Comparison of ENCODE assay signal across 25 cellular contexts in the genomic region with DNA sequence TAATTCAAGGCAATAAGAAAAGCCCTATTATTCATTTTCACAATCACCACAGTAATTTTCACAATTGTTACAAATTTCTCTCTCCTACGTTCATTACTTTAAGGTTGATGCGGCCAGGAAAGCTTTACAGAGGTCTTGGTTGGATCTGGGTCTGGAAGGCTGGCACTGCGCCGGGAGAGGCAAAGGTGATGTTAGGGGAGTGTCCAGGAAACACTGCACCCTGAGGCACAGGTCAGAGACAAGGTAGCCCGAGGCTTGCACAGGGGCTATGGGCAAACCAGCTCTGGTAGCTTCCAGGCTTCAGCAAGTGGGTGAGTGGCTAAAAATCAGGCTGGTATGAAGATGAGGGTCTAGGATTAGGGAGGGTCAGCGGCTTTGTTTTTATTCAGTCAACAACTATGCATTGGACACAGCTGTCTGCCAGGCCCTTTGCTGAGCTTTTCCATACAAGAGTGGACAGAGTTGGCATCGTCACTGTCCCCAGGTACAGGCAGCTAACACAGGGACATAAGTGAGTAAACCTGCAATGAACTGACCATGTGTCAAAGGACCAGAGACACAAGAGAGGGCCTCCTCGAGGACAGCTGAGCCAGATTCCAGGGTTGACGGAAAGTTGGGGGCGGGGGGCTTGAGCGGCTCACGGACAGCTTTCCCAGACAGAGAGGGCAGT. TPM values are rescaled to one million over a fixed set of nuclear protein-coding genes. Genes with fewer than 3 reads are reported as not detected.
DNase-seq lines count a peak whose midpoint lies in the region; ATAC-seq and TF ChIP-seq lines count a peak whose summit lies in the region.
"Had no signal": no experiment of that assay in that cellular context is flagged by ENCODE, and none has a peak within 500 bp of the region (broad histone marks: within the 10 kb centered on the region; RNA-seq: fewer than 3 reads in every experiment).

No MANE protein-coding gene starts in this region.

- DNase-seq in GM23338 (ENCODE audit: low spot score) (no peak), WTC11 (ENCODE audit: low spot score) (no peak), left colon (peak in 1 of 2 donors; percentile 45), osteoblast (ENCODE audit: insufficient read length, low spot score, missing footprints) (peak; percentile 35), superior temporal gyrus (ENCODE audit: extremely low spot score) (no peak)
- DNase-seq in CD4-positive, alpha-beta memory T cell = no peak
- DNase-seq: C1 segment of cervical spinal cord; Caco-2; CD8-positive, alpha-beta T cell; DMS 273 treated with DMSO at 0.1 percent for 48 hours; DMS79 treated with DMSO at 0.1 percent for 48 hours; KBM-7; MG63; NCI-H1105 treated with DMSO at 0.1 percent for 48 hours; NCI-H146; NCI-H1930; NCI-H2107; NCI-H524; NCI-H748 treated with DMSO at 0.1 percent for 48 hours; NK-92 treated with Interleukin-12 subunit alpha and Interleukin-12 subunit beta, amount 100 ng/mL, for 24 hours; Right ventricle myocardium superior; RPMI8226 had no signal

- POLR2A ChIA-PET in WTC11 (lab: Charles Lee) = no interaction called here
- POLR2A ChIA-PET in CD4-positive, alpha-beta memory T cell (lab: Charles Lee; ENCODE audit: partially characterized antibody) = no interaction called here

- H3K9me3 Mint-ChIP-seq in GM23338 (no peaks in the 10 kb centered on the region), WTC11 (no peaks in the 10 kb centered on the region)
- H3K9me3 Mint-ChIP-seq in CD4-positive, alpha-beta memory T cell = no peaks in the 10 kb centered on the region
- H3K9me3 Mint-ChIP-seq: CD8-positive, alpha-beta T cell had no signal

- H3K36me3 ChIP-seq in GM23338 (ENCODE audit: insufficient read depth) (no peaks in the 10 kb centered on the region), osteoblast (ENCODE audit: insufficient read depth, low read length) (no peaks in the 10 kb centered on the region)
- no peaks in the 10 kb centered on the region for H3K36me3 ChIP-seq in CD4-positive, alpha-beta memory T cell (ENCODE audit: insufficient read depth, low read length)
- H3K36me3 ChIP-seq: MG63, SJSA1 had no signal

- H3K27me3 ChIP-seq in GM23338 (ENCODE audit: insufficient read depth) (no peaks in the 10 kb centered on the region), osteoblast (ENCODE audit: insufficient read depth, low read length) (peaks cover 17% of the 10 kb centered on the region)
- no peaks in the 10 kb centered on the region for H3K27me3 ChIP-seq in CD4-positive, alpha-beta memory T cell (ENCODE audit: insufficient read depth, low read length)
- H3K27me3 ChIP-seq: SJSA1 had no signal

- TF ChIP-seq CTCF in GM23338 (conservative IDR thresholded peaks at IDR 0.05; ENCODE audit: low read depth in 2 of 2) (no peak), WTC11 (IDR thresholded peaks at IDR 0.05) (no peak), osteoblast (IDR thresholded peaks at IDR 0.05; ENCODE audit: extremely low read depth, low read depth, low read length) (no peak)

- H2AFZ ChIP-seq in GM23338 (peak overlapping the region; percentile 77; the same call in 1 of the 2 replicates), osteoblast (ENCODE audit: low read length) (no peak overlapping the region)

- H3K4me1 ChIP-seq in GM23338 (ENCODE audit: insufficient read depth) = peaks cover 16% of the 10 kb centered on the region; the same call in 1 of the 2 replicates
- peaks cover 22% of the 10 kb centered on the region for H3K4me1 ChIP-seq in osteoblast (ENCODE audit: insufficient read depth, low read length)
- H3K4me1 ChIP-seq in CD4-positive, alpha-beta memory T cell (ENCODE audit: insufficient read depth, low read length) = no peaks in the 10 kb centered on the region
- H3K4me1 ChIP-seq: Caco-2 had no signal

- no peaks in the 10 kb centered on the region for H3K9me2 ChIP-seq in GM23338 (ENCODE audit: insufficient read depth)

- H3K4me2 ChIP-seq in GM23338 = no peak overlapping the region
- no peak overlapping the region for H3K4me2 ChIP-seq in osteoblast (ENCODE audit: insufficient read depth, low read length)
- H3K4me2 ChIP-seq: A549 had no signal

- H3K27ac Mint-ChIP-seq in GM23338 = no peak overlapping the region
- H3K27ac Mint-ChIP-seq in WTC11 = no peak overlapping the region
- no peak overlapping the region for H3K27ac Mint-ChIP-seq in CD4-positive, alpha-beta memory T cell
- H3K27ac Mint-ChIP-seq: CD8-positive, alpha-beta T cell had no signal

- no peak overlapping the region; the same call in 2 of the 3 replicates for H3K4me3 Mint-ChIP-seq in GM23338
- H3K4me3 Mint-ChIP-seq in WTC11 = no peak overlapping the region
- H3K4me3 Mint-ChIP-seq in CD4-positive, alpha-beta memory T cell = no peak overlapping the region
- H3K4me3 Mint-ChIP-seq: CD8-positive, alpha-beta T cell had no signal

- H3K4me3 ChIP-seq in GM23338 = no peak overlapping the region
- H3K4me3 ChIP-seq in osteoblast (ENCODE audit: insufficient read depth, low read length) = no peak overlapping the region
- H3K4me3 ChIP-seq in CD4-positive, alpha-beta memory T cell (ENCODE audit: low read length in 2 of 2) = no peak overlapping the region
- H3K4me3 ChIP-seq: A549, MG63, SJSA1 had no signal

- intact Hi-C loops in left colon (cut with DNase I, micrococcal nuclease) = loop anchor here in 1 of 2 donors (10.0 kb wide), 1 partner anchor 66 kb away; the partner anchor contains the start of genes NSUN2 and SRD5A1
- intact Hi-C loops in CD4-positive, alpha-beta memory T cell (cut with micrococcal nuclease) = no loop called here

- no peaks in the 10 kb centered on the region for H3K27me3 Mint-ChIP-seq in GM23338 (ENCODE audit: insufficient read depth, low read depth, poor library complexity)
- no peaks in the 10 kb centered on the region; the same call in 1 of the 2 replicates for H3K27me3 Mint-ChIP-seq in WTC11 (ENCODE audit: low read depth)
- H3K27me3 Mint-ChIP-seq in CD4-positive, alpha-beta memory T cell = peaks cover 30 to 33% of the 10 kb centered on the region in 2 donors

- H3K9me3 ChIP-seq in osteoblast (ENCODE audit: low read depth, low read length) = no peaks in the 10 kb centered on the region
- H3K9me3 ChIP-seq in CD4-positive, alpha-beta memory T cell (ENCODE audit: control insufficient read depth in 1 of 2, low read length in 2 of 2) = no peaks in the 10 kb centered on the region
- H3K9me3 ChIP-seq: A549, Caco-2, MG63, SJSA1 had no signal

- CTCF ChIA-PET in WTC11 (lab: Charles Lee) = interaction anchor here (1.4 to 1.7 kb wide), 2 partner anchors 12 to 44 kb away, joined by 4 to 5 read pairs; partner anchors contain the start of gene TENT4A
- CTCF ChIA-PET in CD4-positive, alpha-beta memory T cell (lab: Charles Lee; ENCODE audit: partially characterized antibody) = no interaction called here

- H3K36me3 Mint-ChIP-seq in GM23338 (ENCODE audit: low read depth) (no peaks in the 10 kb centered on the region), WTC11 (no peaks in the 10 kb centered on the region)
- no peaks in the 10 kb centered on the region for H3K36me3 Mint-ChIP-seq in CD4-positive, alpha-beta memory T cell
- H3K36me3 Mint-ChIP-seq: CD8-positive, alpha-beta T cell had no signal

- peak; percentile 55 for ATAC-seq in GM23338
- peak; percentile 46; the same call in 1 of the 2 replicates for ATAC-seq in WTC11
- ATAC-seq in left colon = peak; percentile 89
- ATAC-seq in GM18511 (IDR thresholded peaks at IDR 0.05; ENCODE audit: unreplicated experiment) = no peak
- ATAC-seq: CD8-positive, alpha-beta T cell had no signal

- H4K20me1 ChIP-seq in GM23338 (replicated peaks; ENCODE audit: insufficient read depth) (no peaks in the 10 kb centered on the region), osteoblast (ENCODE audit: insufficient read depth, low read length) (no peaks in the 10 kb centered on the region)

- no peaks in the 10 kb centered on the region for H3K79me2 ChIP-seq in GM23338 (replicated peaks; ENCODE audit: insufficient read depth)
- no peaks in the 10 kb centered on the region for H3K79me2 ChIP-seq in osteoblast (ENCODE audit: insufficient read depth, low read length)

- H3K27ac ChIP-seq in GM23338 (ENCODE audit: low read depth) = no peak overlapping the region
- H3K27ac ChIP-seq in osteoblast (ENCODE audit: low read depth, low read length) = no peak overlapping the region
- no peak overlapping the region for H3K27ac ChIP-seq in CD4-positive, alpha-beta memory T cell (ENCODE audit: low read depth, low read length)
- H3K27ac ChIP-seq: A549, SJSA1 had no signal

- H3K4me1 Mint-ChIP-seq in GM23338 (peaks cover 24% of the 10 kb centered on the region), WTC11 (peaks cover 23% of the 10 kb centered on the region)
- peaks cover 0 to 1% (median 0%) of the 10 kb centered on the region in 4 donors for H3K4me1 Mint-ChIP-seq in CD4-positive, alpha-beta memory T cell

- H3F3A ChIP-seq in GM23338 (replicated peaks; ENCODE audit: low read depth) = no peaks in the 10 kb centered on the region

TF ChIP-seq in GM23338, 12 proteins besides CTCF, POLR2A, EP300 and RAD21 (continues in another document):
- TF ChIP-seq ETS1 (IDR thresholded peaks at IDR 0.05) (no peak), JUNB (IDR thresholded peaks at IDR 0.05; ENCODE audit: unreplicated experiment) (no peak)

TF ChIP-seq in WTC11, 78 proteins besides CTCF, POLR2A, EP300 and RAD21 (continues in another document):
- no peak for TF ChIP-seq ZMAT4 (CRISPR knock-in tag; IDR thresholded peaks at IDR 0.05)
- TF ChIP-seq, protein P1, sequence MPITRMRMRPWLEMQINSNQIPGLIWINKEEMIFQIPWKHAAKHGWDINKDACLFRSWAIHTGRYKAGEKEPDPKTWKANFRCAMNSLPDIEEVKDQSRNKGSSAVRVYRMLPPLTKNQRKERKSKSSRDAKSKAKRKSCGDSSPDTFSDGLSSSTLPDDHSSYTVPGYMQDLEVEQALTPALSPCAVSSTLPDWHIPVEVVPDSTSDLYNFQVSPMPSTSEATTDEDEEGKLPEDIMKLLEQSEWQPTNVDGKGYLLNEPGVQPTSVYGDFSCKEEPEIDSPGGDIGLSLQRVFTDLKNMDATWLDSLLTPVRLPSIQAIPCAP (CRISPR knock-in tag; IDR thresholded peaks at IDR 0.05) = no peak

RNA-seq across cellular contexts. Expression of gene TENT4A, which starts 12.4 kb away (rescaled TPM):
- total RNA-seq in GM23338 (2014; rRNA removed; shearing (Covaris generic)) = 20.2 and 24.0 TPM in 2 replicates
- polyA plus RNA-seq in GM23338 (2016; fragmentation: Nextera tagmentation; extraction: Ambion mirVana) = 5.2 and 5.3 TPM in 2 replicates
- 28.7 to 29.4 TPM (median 29.2 TPM) in 3 replicates for total RNA-seq in WTC11 (2021)
- total RNA-seq in left colon = 10 to 100 TPM; 16.5 to 18.5 TPM
- total RNA-seq in osteoblast = 16.5 and 21.4 TPM in 2 replicates
- 10 to 100 TPM; 44.9 to 49.1 TPM for total RNA-seq in CD4-positive, alpha-beta memory T cell
- 1 to 10 TPM in 1 of 2 donors, under 1 TPM in 1; 0.55 to 1.8 TPM for polyA plus RNA-seq in CD4-positive, alpha-beta memory T cell
